12 cellular contexts compared by ENCODE assay signal in the genomic region with DNA sequence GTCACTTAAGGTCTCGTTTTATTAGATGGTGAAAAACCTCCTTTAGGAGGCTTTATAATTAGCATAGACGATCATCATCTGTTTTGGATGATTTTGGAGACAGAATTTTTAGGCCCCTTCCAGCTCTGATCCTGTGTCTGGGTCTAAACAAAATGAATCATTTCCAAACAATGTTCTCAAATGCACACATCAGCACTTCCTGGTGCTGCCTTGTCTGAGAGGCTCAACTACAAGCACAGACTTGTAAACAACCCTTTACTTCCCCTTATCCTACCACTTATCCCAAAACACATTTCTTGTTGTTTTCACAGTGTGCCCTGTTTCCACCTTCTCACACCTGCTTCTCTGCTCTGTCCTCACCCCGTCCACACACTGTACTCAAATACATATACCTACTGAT.
A peak's percentile ranks its signal among the peaks of the same experiment; 100 is the strongest.
DNase-seq lines count a peak whose midpoint lies in the region; ATAC-seq and TF ChIP-seq lines count a peak whose summit lies in the region.
"Had no signal": no experiment of that assay in that cellular context is flagged by ENCODE, and none has a peak within 500 bp of the region (broad histone marks: within the 10 kb centered on the region; RNA-seq: fewer than 3 reads in every experiment).

No MANE protein-coding gene starts in this region.

- H3K9ac ChIP-seq in PC-3 (ENCODE audit: low read length): no peak overlapping the region

- intact Hi-C loops in PC-3 (cut with micrococcal nuclease): no loop called here
- intact Hi-C loops in activated CD4-positive, alpha-beta T cell treated with anti-CD3 and anti-CD28 coated beads for 36 hours (cut with DNase I, micrococcal nuclease): no loop called here

- no peak overlapping the region for H3K4me2 ChIP-seq in PC-3 (ENCODE audit: low read length)

- H3K27ac ChIP-seq in PC-3 (ENCODE audit: low read length): no peak overlapping the region
- H3K27ac ChIP-seq: ovary had no signal

- no peaks in the 10 kb centered on the region for H3K36me3 ChIP-seq in PC-3 (ENCODE audit: low read depth, low read length)
- H3K36me3 ChIP-seq: ovary had no signal

- peak overlapping the region; percentile 36 for H3K27ac Mint-ChIP-seq in neural crest cell (ENCODE audit: unreplicated experiment)
- H3K27ac Mint-ChIP-seq in activated CD4-positive, alpha-beta T cell treated with anti-CD3 and anti-CD28 coated beads for 36 hours: no peak overlapping the region

- no peaks in the 10 kb centered on the region for H3K27me3 Mint-ChIP-seq in neural crest cell (ENCODE audit: low read depth)
- peaks cover 2% of the 10 kb centered on the region for H3K27me3 Mint-ChIP-seq in activated CD4-positive, alpha-beta T cell treated with anti-CD3 and anti-CD28 coated beads for 36 hours

- H3K4me3 Mint-ChIP-seq in neural crest cell: no peak overlapping the region
- H3K4me3 Mint-ChIP-seq in activated CD4-positive, alpha-beta T cell treated with anti-CD3 and anti-CD28 coated beads for 36 hours: no peak overlapping the region

- H3K9me3 ChIP-seq in PC-3 (ENCODE audit: low read length): no peaks in the 10 kb centered on the region
- H3K9me3 ChIP-seq: ovary had no signal

- no peaks in the 10 kb centered on the region for H3K4me1 ChIP-seq in PC-3 (ENCODE audit: insufficient read depth, low read length)

- no peak overlapping the region for H2AFZ ChIP-seq in PC-3 (ENCODE audit: low read length)

- no TSS peak for BruUV-seq in PC-3 (replicated peaks; lab: Mats Ljungman, UMichigan)

- TF ChIP-seq CTCF in PC-3 (conservative IDR thresholded peaks at IDR 0.05; ENCODE audit: low read depth, low read length): no peak
- TF ChIP-seq CTCF in neural crest cell (conservative IDR thresholded peaks at IDR 0.05): no peak

- H4K20me1 ChIP-seq in PC-3 (ENCODE audit: low read length): no peaks in the 10 kb centered on the region

- POLR2A ChIA-PET in PC-3 (lab: Charles Lee; ENCODE audit: unreplicated experiment): no interaction called here
- POLR2A ChIA-PET in activated CD4-positive, alpha-beta T cell treated with anti-CD3 and anti-CD28 coated beads for 36 hours (lab: Charles Lee): no interaction called here

- CTCF ChIA-PET in PC-3 (lab: Charles Lee): no interaction called here
- CTCF ChIA-PET in activated CD4-positive, alpha-beta T cell treated with anti-CD3 and anti-CD28 coated beads for 36 hours (lab: Charles Lee): no interaction called here

- ATAC-seq in PC-3 (no peak; the same call in 1 of the 2 replicates), esophagus mucosa (peak; percentile 41), HG03520 (IDR thresholded peaks at IDR 0.05; ENCODE audit: unreplicated experiment) (no peak), HG03469 (IDR thresholded peaks at IDR 0.05; ENCODE audit: unreplicated experiment) (no peak)
- ATAC-seq in activated CD4-positive, alpha-beta T cell treated with anti-CD3 and anti-CD28 coated beads for 36 hours: no peak

- no peaks in the 10 kb centered on the region for H3K4me1 Mint-ChIP-seq in neural crest cell
- no peaks in the 10 kb centered on the region for H3K4me1 Mint-ChIP-seq in activated CD4-positive, alpha-beta T cell treated with anti-CD3 and anti-CD28 coated beads for 36 hours

- H3K36me3 Mint-ChIP-seq in neural crest cell (ENCODE audit: low read depth): no peaks in the 10 kb centered on the region
- no peaks in the 10 kb centered on the region for H3K36me3 Mint-ChIP-seq in activated CD4-positive, alpha-beta T cell treated with anti-CD3 and anti-CD28 coated beads for 36 hours (ENCODE audit: low read depth)

- H3K27me3 ChIP-seq in PC-3 (ENCODE audit: low read length): no peaks in the 10 kb centered on the region
- H3K27me3 ChIP-seq: ovary had no signal

- H3K79me2 ChIP-seq in PC-3 (ENCODE audit: low read length): no peaks in the 10 kb centered on the region

- H3K9me2 ChIP-seq in PC-3 (replicated peaks; ENCODE audit: low read length): no peaks in the 10 kb centered on the region

- H3F3A ChIP-seq in PC-3 (ENCODE audit: low read length, unreplicated experiment): no peaks in the 10 kb centered on the region

- H3K9me3 Mint-ChIP-seq in neural crest cell: peaks cover 6% of the 10 kb centered on the region
- no peaks in the 10 kb centered on the region for H3K9me3 Mint-ChIP-seq in activated CD4-positive, alpha-beta T cell treated with anti-CD3 and anti-CD28 coated beads for 36 hours (ENCODE audit: low read depth)

- peak; percentile 62 for DNase-seq in EH (ENCODE audit: low read depth)
- peak; percentile 25 for DNase-seq in PC-3
- no peak for DNase-seq in neural crest cell (ENCODE audit: low read depth, low spot score)
- no peak for DNase-seq in activated CD4-positive, alpha-beta T cell treated with anti-CD3 and anti-CD28 coated beads for 36 hours
- DNase-seq in activated gamma-delta T cell treated with Interleukin-2 at 50 U/mL for 16 hours: no peak
- DNase-seq: activated CD8-positive, alpha-beta memory T cell treated with anti-CD3 and anti-CD28 coated beads for 24 hours; kidney; ovary; stimulated activated CD4-positive, alpha-beta T cell treated with anti-CD3 and anti-CD28 coated beads, Interleukin-2, amount 100 ng/mL, for 48 hours had no signal

- no peak overlapping the region for H3K4me3 ChIP-seq in PC-3 (ENCODE audit: low read length)
- H3K4me3 ChIP-seq: ovary had no signal

Comparison
In these comparisons a context has a peak if more than half of its experiments do, and no peak if none do; other contexts are left out.
1. DNase-seq: peak in EH (single experiment) and PC-3 (single experiment); none in neural crest cell (single experiment), activated CD4-positive, alpha-beta T cell treated with anti-CD3 and anti-CD28 coated beads for 36 hours (single experiment) and activated gamma-delta T cell treated with Interleukin-2 at 50 U/mL for 16 hours (single experiment).